Comparison of ENCODE assay signal across 21 cellular contexts in the genomic region with DNA sequence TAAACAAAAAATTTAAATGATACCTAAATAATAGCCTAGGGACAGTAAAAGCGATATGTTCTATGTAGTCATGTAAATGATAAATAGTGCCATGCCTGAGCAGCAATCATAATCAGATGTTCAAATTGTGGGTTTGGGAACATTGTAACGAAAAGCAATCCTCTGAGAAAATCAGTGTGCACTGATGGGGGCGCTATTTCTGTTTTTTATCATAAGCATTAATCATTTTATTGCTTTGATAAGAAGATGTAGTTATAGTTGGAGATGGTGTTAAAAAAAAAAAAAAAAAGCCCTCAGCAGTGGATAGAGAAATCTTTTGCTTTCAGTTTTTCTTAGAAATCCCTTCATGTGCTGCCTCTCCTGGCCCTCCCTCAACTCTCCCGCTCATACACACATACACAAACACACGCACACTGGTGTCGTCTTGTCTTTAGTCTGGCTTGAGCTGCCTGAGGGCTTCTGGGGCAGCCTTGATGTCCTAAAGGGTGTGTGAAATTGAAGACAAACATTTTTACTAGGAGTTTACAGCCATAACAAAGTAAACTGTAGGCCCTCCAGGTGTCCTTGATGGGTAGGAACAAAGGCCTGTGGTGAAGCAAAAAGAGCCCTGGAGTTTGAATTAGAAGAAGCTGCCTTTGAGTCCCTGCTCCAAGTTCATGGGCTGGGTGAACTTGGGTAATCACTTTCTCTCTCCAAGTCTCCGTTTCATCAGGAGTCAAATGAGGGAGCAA.
DNase-seq lines count a peak whose midpoint lies in the region; ATAC-seq and TF ChIP-seq lines count a peak whose summit lies in the region.
"Had no signal": no experiment of that assay in that cellular context is flagged by ENCODE, and none has a peak within 500 bp of the region (broad histone marks: within the 10 kb centered on the region; RNA-seq: fewer than 3 reads in every experiment).

No MANE protein-coding gene starts in this region.

- no peak for DNase-seq in activated naive CD8-positive, alpha-beta T cell treated with anti-CD3 and anti-CD28 coated beads, Interleukin-2, amount 50 U/mL, for 24 hours
- no peak for DNase-seq in activated naive CD8-positive, alpha-beta T cell treated with anti-CD3 and anti-CD28 coated beads for 36 hours
- DNase-seq in NCI-H69 (lab: John Stamatoyannopoulos, UW) (peak; percentile 93), iPS DF 4.7 (ENCODE audit: extremely low read depth, low spot score) (peak; percentile 56), MV-4-11 (lab: John Stamatoyannopoulos, UW) (no peak), RWPE1 (ENCODE audit: low spot score) (no peak), NCI-H187 (lab: John Stamatoyannopoulos, UW) (no peak), NOMO-1 (lab: John Stamatoyannopoulos, UW; ENCODE audit: unreplicated experiment in 2 of 2) (no peak)
- DNase-seq: ACHN; activated CD8-positive, alpha-beta memory T cell treated with anti-CD3 and anti-CD28 coated beads, Interleukin-2, amount 50 U/mL, for 4 hours; aorta; CD4-positive, alpha-beta T cell; foreskin fibroblast; GM23248; KG1; natural killer cell; NCI-H2029 treated with DMSO at 0.1 percent for 48 hours; NK-92 treated with Interleukin-12 subunit alpha and Interleukin-12 subunit beta, amount 100 ng/mL, for 24 hours; SIG-M5; stomach had no signal

- peak; percentile 20 for ATAC-seq in activated naive CD8-positive, alpha-beta T cell treated with anti-CD3 and anti-CD28 coated beads, Interleukin-2, amount 50 U/mL, for 24 hours
- ATAC-seq: GM12878, natural killer cell had no signal

- no peak overlapping the region for H3K27ac ChIP-seq in RWPE1
- H3K27ac ChIP-seq: GM23248, stomach had no signal

- no peak for TF ChIP-seq CTCF in RWPE1 (conservative IDR thresholded peaks at IDR 0.05; ENCODE audit: low read depth)

- POLR2A ChIA-PET in RWPE1 (lab: Yijun Ruan, JAX; ENCODE audit: low non-redundant PET) = no interaction called here

- H3K9me3 Mint-ChIP-seq in activated naive CD8-positive, alpha-beta T cell treated with anti-CD3 and anti-CD28 coated beads, Interleukin-2, amount 50 U/mL, for 24 hours = no peaks in the 10 kb centered on the region
- no peaks in the 10 kb centered on the region for H3K9me3 Mint-ChIP-seq in activated naive CD8-positive, alpha-beta T cell treated with anti-CD3 and anti-CD28 coated beads for 36 hours
- H3K9me3 Mint-ChIP-seq: CD4-positive, alpha-beta T cell; natural killer cell had no signal

- H3K27me3 Mint-ChIP-seq in activated naive CD8-positive, alpha-beta T cell treated with anti-CD3 and anti-CD28 coated beads, Interleukin-2, amount 50 U/mL, for 24 hours = no peaks in the 10 kb centered on the region
- H3K27me3 Mint-ChIP-seq in activated naive CD8-positive, alpha-beta T cell treated with anti-CD3 and anti-CD28 coated beads for 36 hours = no peaks in the 10 kb centered on the region
- H3K27me3 Mint-ChIP-seq: CD4-positive, alpha-beta T cell had no signal

- H3K27ac Mint-ChIP-seq in activated naive CD8-positive, alpha-beta T cell treated with anti-CD3 and anti-CD28 coated beads, Interleukin-2, amount 50 U/mL, for 24 hours = no peak overlapping the region
- no peak overlapping the region for H3K27ac Mint-ChIP-seq in activated naive CD8-positive, alpha-beta T cell treated with anti-CD3 and anti-CD28 coated beads for 36 hours
- H3K27ac Mint-ChIP-seq: CD4-positive, alpha-beta T cell; natural killer cell had no signal

- H3K4me1 Mint-ChIP-seq in activated naive CD8-positive, alpha-beta T cell treated with anti-CD3 and anti-CD28 coated beads, Interleukin-2, amount 50 U/mL, for 24 hours = no peaks in the 10 kb centered on the region
- no peaks in the 10 kb centered on the region for H3K4me1 Mint-ChIP-seq in activated naive CD8-positive, alpha-beta T cell treated with anti-CD3 and anti-CD28 coated beads for 36 hours
- H3K4me1 Mint-ChIP-seq: natural killer cell had no signal

- no peak overlapping the region for H3K4me3 Mint-ChIP-seq in activated naive CD8-positive, alpha-beta T cell treated with anti-CD3 and anti-CD28 coated beads, Interleukin-2, amount 50 U/mL, for 24 hours
- H3K4me3 Mint-ChIP-seq in activated naive CD8-positive, alpha-beta T cell treated with anti-CD3 and anti-CD28 coated beads for 36 hours = no peak overlapping the region
- H3K4me3 Mint-ChIP-seq: CD4-positive, alpha-beta T cell; natural killer cell had no signal

- CTCF ChIA-PET in RWPE1 (lab: Yijun Ruan, JAX) = no interaction called here

- no peaks in the 10 kb centered on the region for H3K36me3 Mint-ChIP-seq in activated naive CD8-positive, alpha-beta T cell treated with anti-CD3 and anti-CD28 coated beads, Interleukin-2, amount 50 U/mL, for 24 hours (ENCODE audit: low read depth)
- no peaks in the 10 kb centered on the region for H3K36me3 Mint-ChIP-seq in activated naive CD8-positive, alpha-beta T cell treated with anti-CD3 and anti-CD28 coated beads for 36 hours
- H3K36me3 Mint-ChIP-seq: natural killer cell had no signal

Comparison
In these comparisons a context has a peak if more than half of its experiments do, and no peak if none do; other contexts are left out.
1. DNase-seq: peak in NCI-H69 (single experiment) and iPS DF 4.7 (single experiment); none in activated naive CD8-positive, alpha-beta T cell treated with anti-CD3 and anti-CD28 coated beads, Interleukin-2, amount 50 U/mL, for 24 hours (single experiment), activated naive CD8-positive, alpha-beta T cell treated with anti-CD3 and anti-CD28 coated beads for 36 hours (single experiment), MV-4-11 (single experiment), RWPE1 (single experiment), NCI-H187 (0 of 2) and NOMO-1 (0 of 2).